In genomic region chr1:39787964-39788363, GRCh38 we compare ENCODE assay signal across 10 cellular contexts. TPM values are rescaled to one million over a fixed set of nuclear protein-coding genes. Genes with fewer than 3 reads are reported as not detected.
DNase-seq lines count a peak whose midpoint lies in the region; TF ChIP-seq lines count a peak whose summit lies in the region.
"Not testable (repeated sequence)": the region's sequence is repeated elsewhere in the genome, so short reads cannot be mapped to it uniquely, and the experiment has no call there.
"Had no signal": no experiment of that assay in that cellular context is flagged by ENCODE, and none has a peak within 500 bp of the region (broad histone marks: within the 10 kb centered on the region; RNA-seq: fewer than 3 reads in every experiment).

No MANE protein-coding gene starts in this region.

- H3K36me3 Mint-ChIP-seq in Calu3 (ENCODE audit: insufficient read depth, unreplicated experiment) = peaks cover 17% of the 10 kb centered on the region
- H3K36me3 Mint-ChIP-seq in activated CD4-positive, alpha-beta memory T cell treated with anti-CD3 and anti-CD28 coated beads for 36 hours; chondrocyte (ENCODE audit: low read depth); immature natural killer cell; neural progenitor cell: not testable (repeated sequence)

- H3K27ac Mint-ChIP-seq in Calu3 (ENCODE audit: unreplicated experiment); activated CD4-positive, alpha-beta memory T cell treated with anti-CD3 and anti-CD28 coated beads for 36 hours; chondrocyte (ENCODE audit: unreplicated experiment); immature natural killer cell; neural progenitor cell: not testable (repeated sequence)

- DNase-seq in Calu3; NT2/D1 (ENCODE audit: low read depth, low spot score); activated CD4-positive, alpha-beta memory T cell treated with anti-CD3 and anti-CD28 coated beads for 36 hours; chondrocyte (ENCODE audit: low spot score); immature natural killer cell; tibial nerve (ENCODE audit: low spot score in 2 of 2): not testable (repeated sequence)
- peak; percentile 35 for DNase-seq in neural progenitor cell (ENCODE audit: low spot score)

- intact Hi-C loops in Calu3 (cut with micrococcal nuclease; ENCODE audit: unreplicated experiment); activated CD4-positive, alpha-beta memory T cell treated with anti-CD3 and anti-CD28 coated beads for 36 hours (cut with micrococcal nuclease): not testable (repeated sequence)

- not testable (repeated sequence) for H3K9me3 Mint-ChIP-seq in Calu3 (ENCODE audit: low read depth, unreplicated experiment); activated CD4-positive, alpha-beta memory T cell treated with anti-CD3 and anti-CD28 coated beads for 36 hours; chondrocyte (ENCODE audit: low read depth); immature natural killer cell; neural progenitor cell

- CTCF ChIA-PET in Calu3 (lab: Charles Lee) = interaction anchor here (0.6 to 1.0 kb wide), 2 partner anchors 131 to 362 kb away, joined by 3 to 4 read pairs; no protein-coding TSS in a partner anchor
- CTCF ChIA-PET in HEK293 (lab: Yijun Ruan, JAX) = interaction anchor here (1.7 kb wide), 1 partner anchor 13 kb away, joined by 8 read pairs; no protein-coding TSS in a partner anchor
- CTCF ChIA-PET in activated CD4-positive, alpha-beta memory T cell treated with anti-CD3 and anti-CD28 coated beads for 36 hours (lab: Charles Lee) = not testable (repeated sequence)

- not testable (repeated sequence) for H3K4me1 Mint-ChIP-seq in Calu3 (ENCODE audit: low read depth, unreplicated experiment); chondrocyte (ENCODE audit: low read depth)
- peaks cover 13% of the 10 kb centered on the region for H3K4me1 Mint-ChIP-seq in activated CD4-positive, alpha-beta memory T cell treated with anti-CD3 and anti-CD28 coated beads for 36 hours (ENCODE audit: low read depth)
- H3K4me1 Mint-ChIP-seq in immature natural killer cell (peaks cover 7 to 20% of the 10 kb centered on the region in 2 donors), neural progenitor cell (peaks cover 15% of the 10 kb centered on the region)

- H3K4me3 ChIP-seq in HEK293 (ENCODE audit: low read depth, low read length) (peak overlapping the region; percentile 71; the same call in 1 of the 2 replicates), NT2/D1 (ENCODE audit: insufficient read length, low read depth) (peak overlapping the region; percentile 40), tibial nerve (peak overlapping the region; percentile 42 to 70 (median 46))
- H3K4me3 ChIP-seq in neural progenitor cell = not testable (repeated sequence)

- BruUV-seq in Calu3 (replicated peaks; lab: Mats Ljungman, UMichigan) = not testable (repeated sequence)

- not testable (repeated sequence) for TF ChIP-seq POLR2A in tibial nerve (IDR thresholded peaks at IDR 0.05)

- H3K27me3 Mint-ChIP-seq in Calu3 (ENCODE audit: unreplicated experiment); immature natural killer cell (ENCODE audit: low read depth in 3 of 3): not testable (repeated sequence)
- peaks cover 11% of the 10 kb centered on the region for H3K27me3 Mint-ChIP-seq in activated CD4-positive, alpha-beta memory T cell treated with anti-CD3 and anti-CD28 coated beads for 36 hours
- H3K27me3 Mint-ChIP-seq in chondrocyte (ENCODE audit: low read depth) = peaks cover 50% of the 10 kb centered on the region
- H3K27me3 Mint-ChIP-seq in neural progenitor cell (ENCODE audit: insufficient read depth, low read depth) = peaks cover 49% of the 10 kb centered on the region

- H3K4me1 ChIP-seq in HEK293 (ENCODE audit: control insufficient read depth, insufficient read depth, low read length); NT2/D1 (ENCODE audit: insufficient read depth, insufficient read length); neural progenitor cell: not testable (repeated sequence)
- H3K4me1 ChIP-seq in tibial nerve = peaks cover 0 to 21% (median 0%) of the 10 kb centered on the region in 4 donors

- not testable (repeated sequence) for H2AFZ ChIP-seq in neural progenitor cell (replicated peaks)

- not testable (repeated sequence) for H3K9ac ChIP-seq in NT2/D1 (ENCODE audit: insufficient read length, low read depth); neural progenitor cell

- H3K4me3 Mint-ChIP-seq in Calu3 (ENCODE audit: low read depth, unreplicated experiment) (peak overlapping the region; percentile 74), chondrocyte (ENCODE audit: unreplicated experiment) (peak overlapping the region; percentile 12), immature natural killer cell (peak overlapping the region in 4 of 5 donors; percentile 32 to 76 (median 70))
- H3K4me3 Mint-ChIP-seq in activated CD4-positive, alpha-beta memory T cell treated with anti-CD3 and anti-CD28 coated beads for 36 hours = peak overlapping the region; percentile 20
- not testable (repeated sequence) for H3K4me3 Mint-ChIP-seq in neural progenitor cell

- 5 to 10% methylated on average over 4 to 13 of the region's 55 CpGs for WGBS in tibial nerve, 2 donors

- H3K9me3 ChIP-seq in HEK293 (ENCODE audit: control insufficient read depth, insufficient read depth, low read depth, low read length); NT2/D1 (ENCODE audit: insufficient read depth, low read length); neural progenitor cell (ENCODE audit: low read depth); tibial nerve: not testable (repeated sequence)

- H3K27ac ChIP-seq in HEK293 (ENCODE audit: extremely low read depth, low read depth, low read length); neural progenitor cell: not testable (repeated sequence)
- peak overlapping the region; percentile 52 to 91 (median 80) for H3K27ac ChIP-seq in tibial nerve

- H3K36me3 ChIP-seq in HEK293 (ENCODE audit: control insufficient read depth in 2 of 2, insufficient read depth in 1 of 2, low read length in 2 of 2); NT2/D1 (ENCODE audit: insufficient read depth, insufficient read length, low read length); neural progenitor cell; tibial nerve: not testable (repeated sequence)

- TF ChIP-seq EP300 in tibial nerve (IDR thresholded peaks at IDR 0.05) = not testable (repeated sequence)

- TF ChIP-seq CTCF in Calu3 (IDR thresholded peaks at IDR 0.05; ENCODE audit: unreplicated experiment); HEK293 (tag by site-specific recombination; IDR thresholded peaks at IDR 0.05); chondrocyte (IDR thresholded peaks at IDR 0.05); neural progenitor cell (IDR thresholded peaks at IDR 0.05); tibial nerve (IDR thresholded peaks at IDR 0.05): not testable (repeated sequence)

- not testable (repeated sequence) for H3F3A ChIP-seq in neural progenitor cell (ENCODE audit: low read depth)

- H3K79me2 ChIP-seq in neural progenitor cell (ENCODE audit: low read depth) = not testable (repeated sequence)

- H3K27me3 ChIP-seq in NT2/D1 (ENCODE audit: insufficient read depth, insufficient read length) (peaks cover 80% of the 10 kb centered on the region), neural progenitor cell (peaks cover 88% of the 10 kb centered on the region)
- H3K27me3 ChIP-seq in tibial nerve = not testable (repeated sequence)

- POLR2A ChIA-PET in HEK293 (lab: Yijun Ruan, JAX) = interaction anchor here (0.9 to 1.9 kb wide), 6 partner anchors 8 to 214 kb away, joined by 3 to 8 read pairs (median 4); partner anchors contain the start of gene PPIE
- POLR2A ChIA-PET in activated CD4-positive, alpha-beta memory T cell treated with anti-CD3 and anti-CD28 coated beads for 36 hours (lab: Charles Lee) = interaction anchor here (2.4 kb wide), 1 partner anchor 11 kb away, joined by 15 read pairs; no protein-coding TSS in a partner anchor

- not testable (repeated sequence) for H4K20me1 ChIP-seq in neural progenitor cell (ENCODE audit: low read depth)

- H3K4me2 ChIP-seq in neural progenitor cell = not testable (repeated sequence)

RNA-seq across cellular contexts. Expression of gene BMP8B, which starts 0.7 kb away (rescaled TPM):
- total RNA-seq in Calu3 (2022) (6.2 and 6.8 TPM in 2 replicates), chondrocyte (0.07 to 0.25 TPM (median 0.18 TPM) in 3 replicates), neural progenitor cell (ENCODE audit: low replicate concordance) (0.24 and 0.28 TPM in 2 replicates), tibial nerve (10 to 100 TPM; 13.6 to 33.9 (median 29.5) TPM)
- under 1 TPM; 0.53 to 0.55 TPM for total RNA-seq in activated CD4-positive, alpha-beta memory T cell treated with anti-CD3 and anti-CD28 coated beads for 36 hours
- under 1 TPM; 0.09 to 0.31 (median 0.16) TPM for polyA plus RNA-seq in immature natural killer cell

RNA-seq across cellular contexts. Expression of gene OXCT2, which starts 16.8 kb away (rescaled TPM):
- total RNA-seq in Calu3 (2022) = 1.0 and 1.3 TPM in 2 replicates
- 1 to 10 TPM; 1.2 to 1.9 TPM for total RNA-seq in activated CD4-positive, alpha-beta memory T cell treated with anti-CD3 and anti-CD28 coated beads for 36 hours
- total RNA-seq in chondrocyte = 0.29 to 0.72 TPM in 2 of 3 replicates, not detected in the other
- polyA plus RNA-seq in immature natural killer cell = under 1 TPM in 1 of 3 donors, not detected in 2; 0.24 TPM
- total RNA-seq in neural progenitor cell (ENCODE audit: low replicate concordance) = 2.1 TPM in 2 replicates
- 10 to 100 TPM in 1 of 4 donors, 1 to 10 TPM in 3; 4.5 to 22.2 (median 8.4) TPM for total RNA-seq in tibial nerve
- total RNA-seq: naive thymus-derived CD8-positive, alpha-beta T cell had no signal
- polyA plus RNA-seq: CD4-positive, alpha-beta memory T cell; naive thymus-derived CD8-positive, alpha-beta T cell had no signal

RNA-seq across cellular contexts. Expression of gene PPIE, which starts 49.3 kb away (rescaled TPM):
- total RNA-seq in Calu3 (2022) (38.2 and 46.5 TPM in 2 replicates), chondrocyte (31.5 to 32.7 TPM (median 32.6 TPM) in 3 replicates), neural progenitor cell (ENCODE audit: low replicate concordance) (50.8 and 57.2 TPM in 2 replicates), tibial nerve (10 to 100 TPM; 34.8 to 42.3 (median 37.0) TPM)
- 10 to 100 TPM; 64.1 to 68.7 TPM for total RNA-seq in activated CD4-positive, alpha-beta memory T cell treated with anti-CD3 and anti-CD28 coated beads for 36 hours
- 100 to 1,000 TPM in 2 of 3 donors, 10 to 100 TPM in 1; 99.6 to 177 (median 133) TPM for polyA plus RNA-seq in immature natural killer cell
